20 cellular contexts compared by ENCODE assay signal in genomic region chr3:87148020-87148419, GRCh38.
"Had no signal": no experiment of that assay in that cellular context is flagged by ENCODE, and none has a peak within 500 bp of the region (broad histone marks: within the 10 kb centered on the region; RNA-seq: fewer than 3 reads in every experiment).

No MANE protein-coding gene starts in this region.

- H3K4me3 ChIP-seq: SJSA1, SK-N-MC had no signal

- H3K27me3 ChIP-seq: SJSA1 had no signal

- DNase-seq: KBM-7, MV-4-11, NCI-H1048, NCI-H1105, NCI-H1417, NCI-H1436 treated with DMSO at 0.1 percent for 48 hours, NCI-H1694, NCI-H187 treated with DMSO at 0.1 percent for 48 hours, NCI-H2029 treated with DMSO at 0.1 percent for 48 hours, NCI-H2171 treated with DMSO at 0.1 percent for 48 hours, NCI-H345, NCI-H446 treated with DMSO at 0.1 percent for 48 hours, NCI-H510A treated with DMSO at 0.1 percent for 48 hours, NCI-H526, Right ventricle myocardium superior, RPMI8226, SIG-M5 had no signal

- H3K4me1 ChIP-seq: SJSA1 had no signal

- H3K27ac ChIP-seq: HL-60, SJSA1, SK-N-MC had no signal

- H3K9me3 ChIP-seq: SJSA1 had no signal

- H3K36me3 ChIP-seq: SJSA1 had no signal
